ENCODE assay signal across 10 cellular contexts in genomic region chr12:2384533-2385328, GRCh38.
DNase-seq lines count a peak whose midpoint lies in the region; ATAC-seq and TF ChIP-seq lines count a peak whose summit lies in the region.
"Had no signal": no experiment of that assay in that cellular context is flagged by ENCODE, and none has a peak within 500 bp of the region (broad histone marks: within the 10 kb centered on the region; RNA-seq: fewer than 3 reads in every experiment).

No MANE protein-coding gene starts in this region.

- H3K4me2 ChIP-seq in IMR-90 (ENCODE audit: low read depth, low read length) (peak overlapping the region; percentile 56), mesendoderm (ENCODE audit: low read length) (no peak overlapping the region)

- no peak overlapping the region for H3K27ac Mint-ChIP-seq in activated T-helper 2 cell treated with anti-CD3 and anti-CD28 coated beads, Interferon-gamma antibody, Interleukin-2, Interleukin-4, amounts not matched to agents 10 μg/mL and 5 μg/mL and 100 μg/mL, durations not matched to agents 14 hours and 24 hours and 36 hours

- POLR2A ChIA-PET in IMR-90 (lab: Charles Lee; ENCODE audit: unreplicated experiment), result interaction anchor here (0.5 to 0.6 kb wide), 2 partner anchors 14 to 1233 kb away, joined by 3 to 6 read pairs; no protein-coding TSS in a partner anchor

- H2BK5ac ChIP-seq in IMR-90 (ENCODE audit: low read depth, low read length, poor library complexity, severe bottlenecking) (no peak overlapping the region), mesendoderm (ENCODE audit: low read length) (no peak overlapping the region)

- peaks cover 2% of the 10 kb centered on the region for H3K4me1 Mint-ChIP-seq in activated T-helper 2 cell treated with anti-CD3 and anti-CD28 coated beads, Interferon-gamma antibody, Interleukin-2, Interleukin-4, amounts not matched to agents 10 μg/mL and 5 μg/mL and 100 μg/mL, durations not matched to agents 14 hours and 24 hours and 36 hours (ENCODE audit: low read depth)

- peak overlapping the region; percentile 45; the same call in 1 of the 2 replicates for H2AK5ac ChIP-seq in IMR-90 (ENCODE audit: low read depth, low read length)
- no peak overlapping the region for H2AK5ac ChIP-seq in mesendoderm (ENCODE audit: low read length)

- H3K23ac ChIP-seq in IMR-90 (ENCODE audit: low read depth, low read length), result no peak overlapping the region
- H3K23ac ChIP-seq in mesendoderm (ENCODE audit: low read length), result no peak overlapping the region

- peak; percentile 87 for DNase-seq in IMR-90
- peak; percentile 44 for DNase-seq in choroid plexus epithelial cell (ENCODE audit: low read depth)
- peak; percentile 42 for DNase-seq in mesendoderm
- no peak for DNase-seq in thoracic aorta (ENCODE audit: low spot score)
- DNase-seq in activated T-helper 2 cell treated with anti-CD3 and anti-CD28 coated beads, Interferon-gamma antibody, Interleukin-2, Interleukin-4, amounts not matched to agents 10 μg/mL and 5 μg/mL and 100 μg/mL, durations not matched to agents 14 hours and 24 hours and 36 hours (ENCODE audit: low spot score), result no peak
- DNase-seq: H7, MM.1S, NCI-H82 had no signal

- H3K4me1 ChIP-seq in IMR-90 (ENCODE audit: control insufficient read depth, insufficient read depth, low read length) (peaks cover 9% of the 10 kb centered on the region; the same call in 1 of the 2 replicates), mesendoderm (ENCODE audit: control insufficient read depth, low read depth, low read length) (peaks cover 15% of the 10 kb centered on the region), thoracic aorta (ENCODE audit: control insufficient read depth in 1 of 2, low read depth in 2 of 2) (peaks cover 28 to 94% of the 10 kb centered on the region in 2 donors)

- CTCF ChIA-PET in IMR-90 (lab: Yijun Ruan, JAX), result interaction anchor here (0.6 kb wide), 1 partner anchor 39 kb away, joined by 5 read pairs; no protein-coding TSS in a partner anchor

- H3K79me1 ChIP-seq in IMR-90 (ENCODE audit: low read depth in 1 of 2, low read length in 2 of 2) (0 out of 4 replicates have a peak, but pooled peaks cover 0 to 3% of the 10 kb centered on the region in 2 experiments), mesendoderm (ENCODE audit: low read length) (no peaks in the 10 kb centered on the region)

- TF ChIP-seq CTCF in IMR-90 (conservative IDR thresholded peaks at IDR 0.05; ENCODE audit: low read depth, low read length), result 0 out of 2 replicates have a peak, but pooled peaks have one; percentile 23
- TF ChIP-seq CTCF in choroid plexus epithelial cell (conservative IDR thresholded peaks at IDR 0.05; ENCODE audit: low read depth, low read length), result no peak
- no peak for TF ChIP-seq CTCF in thoracic aorta (IDR thresholded peaks at IDR 0.05)

- no peak overlapping the region for H4K91ac ChIP-seq in IMR-90 (ENCODE audit: insufficient read depth, low read depth, low read length)

- peak overlapping the region; percentile 64 for H2AFZ ChIP-seq in IMR-90 (replicated peaks; ENCODE audit: low read length, poor library complexity)

- no peak overlapping the region for H3K4me3 Mint-ChIP-seq in activated T-helper 2 cell treated with anti-CD3 and anti-CD28 coated beads, Interferon-gamma antibody, Interleukin-2, Interleukin-4, amounts not matched to agents 10 μg/mL and 5 μg/mL and 100 μg/mL, durations not matched to agents 14 hours and 24 hours and 36 hours (ENCODE audit: low read depth)

- dilution Hi-C loops in IMR-90 (cut with HindIII; ENCODE audit: low sequenced_read_pairs, unreplicated experiment), result no loop called here

- no peak for TF ChIP-seq POLR2A in IMR-90 (IDR thresholded peaks at IDR 0.05; ENCODE audit: low read depth, low read length)

- peaks cover 14% of the 10 kb centered on the region for H3K27me3 Mint-ChIP-seq in activated T-helper 2 cell treated with anti-CD3 and anti-CD28 coated beads, Interferon-gamma antibody, Interleukin-2, Interleukin-4, amounts not matched to agents 10 μg/mL and 5 μg/mL and 100 μg/mL, durations not matched to agents 14 hours and 24 hours and 36 hours (ENCODE audit: low read depth)

- H3K36me3 ChIP-seq in IMR-90 (ENCODE audit: control insufficient read depth, insufficient read depth, low read length) (no peaks in the 10 kb centered on the region), mesendoderm (ENCODE audit: control insufficient read depth, insufficient read depth, low read length) (no peaks in the 10 kb centered on the region), thoracic aorta (no peaks in the 10 kb centered on the region)

- H3K9ac ChIP-seq in IMR-90 (ENCODE audit: low read depth, low read length), result no peak overlapping the region
- H3K9ac ChIP-seq in mesendoderm (ENCODE audit: low read length), result no peak overlapping the region

- H3K4me3 ChIP-seq in IMR-90 (ENCODE audit: insufficient read depth, low read depth, low read length) (no peak overlapping the region), choroid plexus epithelial cell (ENCODE audit: low read depth, low read length) (no peak overlapping the region), mesendoderm (ENCODE audit: low read length) (no peak overlapping the region), thoracic aorta (peak overlapping the region; percentile 62)

- H3K56ac ChIP-seq in IMR-90 (ENCODE audit: extremely low read depth, insufficient read depth, low read length) (no peak overlapping the region), mesendoderm (ENCODE audit: low read length) (peak overlapping the region; percentile 25)

- H3K14ac ChIP-seq in IMR-90 (replicated peaks; ENCODE audit: low read depth, low read length), result no peak overlapping the region; the same call in 1 of the 2 replicates

- no peaks in the 10 kb centered on the region for H3K9me3 Mint-ChIP-seq in activated T-helper 2 cell treated with anti-CD3 and anti-CD28 coated beads, Interferon-gamma antibody, Interleukin-2, Interleukin-4, amounts not matched to agents 10 μg/mL and 5 μg/mL and 100 μg/mL, durations not matched to agents 14 hours and 24 hours and 36 hours

- 0 out of 2 replicates have a peak overlapping the region, but pooled peaks have one; percentile 12 for H2BK20ac ChIP-seq in IMR-90 (ENCODE audit: low read depth, low read length)

- H2AK9ac ChIP-seq in IMR-90 (replicated peaks; ENCODE audit: low read depth, low read length, poor library complexity), result no peak overlapping the region

- H4K8ac ChIP-seq in IMR-90 (ENCODE audit: low read depth in 2 of 2, low read length in 2 of 2), result no peak overlapping the region
- no peak overlapping the region for H4K8ac ChIP-seq in mesendoderm (ENCODE audit: low read depth, low read length)

- H4K5ac ChIP-seq in IMR-90 (ENCODE audit: low read depth, low read length), result no peak overlapping the region
- no peak overlapping the region for H4K5ac ChIP-seq in mesendoderm (ENCODE audit: low read length)

- no TSS peak for BruUV-seq in IMR-90 (replicated peaks; lab: Mats Ljungman, UMichigan)

- H3K27me3 ChIP-seq in IMR-90 (ENCODE audit: control insufficient read depth, insufficient read depth, low read length) (no peaks in the 10 kb centered on the region), mesendoderm (ENCODE audit: insufficient read depth, low read length, poor library complexity) (no peaks in the 10 kb centered on the region), thoracic aorta (replicated peaks; ENCODE audit: insufficient read depth) (no peaks in the 10 kb centered on the region)

- H3K36me3 Mint-ChIP-seq in activated T-helper 2 cell treated with anti-CD3 and anti-CD28 coated beads, Interferon-gamma antibody, Interleukin-2, Interleukin-4, amounts not matched to agents 10 μg/mL and 5 μg/mL and 100 μg/mL, durations not matched to agents 14 hours and 24 hours and 36 hours (ENCODE audit: low read depth), result no peaks in the 10 kb centered on the region

- H3K79me2 ChIP-seq in mesendoderm (ENCODE audit: control insufficient read depth, insufficient read depth, low read length), result no peaks in the 10 kb centered on the region

- intact Hi-C loops in IMR-90 (cut with micrococcal nuclease), result loop anchor here (5.0 kb wide), 1 partner anchor 37 kb away; no protein-coding TSS in a partner anchor
- intact Hi-C loops in activated T-helper 2 cell treated with anti-CD3 and anti-CD28 coated beads, Interferon-gamma antibody, Interleukin-2, Interleukin-4, amounts not matched to agents 10 μg/mL and 5 μg/mL and 100 μg/mL, durations not matched to agents 14 hours and 24 hours and 36 hours (cut with micrococcal nuclease), result loop anchor here (5.0 to 10.0 kb wide), 2 partner anchors 158 to 200 kb away; no protein-coding TSS in a partner anchor

- WGBS in IMR-90 (ENCODE audit: extremely low coverage in 2 of 2, insufficient read length in 1 of 2), 2 experiments, result 80% methylated on average over 4 of the region's 15 CpGs; no CpG with 5 or more reads in 1 of the 2 experiments
- no CpG with 5 or more reads among the region's 15 CpGs for WGBS in mesendoderm (ENCODE audit: extremely low coverage, insufficient coverage, low lambda C conversion rate)

- peaks cover 3% of the 10 kb centered on the region; the same call in 1 of the 2 replicates for H3K9me1 ChIP-seq in IMR-90 (ENCODE audit: insufficient read depth, low read length)

- no peaks in the 10 kb centered on the region for H4K20me1 ChIP-seq in IMR-90 (ENCODE audit: insufficient read depth, low read length)

- TF ChIP-seq RAD21 in IMR-90 (IDR thresholded peaks at IDR 0.05; ENCODE audit: low read length), result peak; percentile 50

- peak overlapping the region; percentile 30; the same call in 1 of the 2 replicates for H3K27ac ChIP-seq in IMR-90 (ENCODE audit: insufficient read depth, low read length)
- no peak overlapping the region for H3K27ac ChIP-seq in mesendoderm (ENCODE audit: low read depth, low read length)
- H3K27ac ChIP-seq in thoracic aorta, result peak overlapping the region; percentile 87 to 89

- peak; percentile 81 for ATAC-seq in IMR-90 (ENCODE audit: low read depth)
- peak; percentile 54 for ATAC-seq in thoracic aorta (ENCODE audit: insufficient number of reproducible peaks, low FRiP score, low read depth)
- no peak for ATAC-seq in GM21515 (IDR thresholded peaks at IDR 0.05; ENCODE audit: unreplicated experiment)
- ATAC-seq in HG02884 (IDR thresholded peaks at IDR 0.05; ENCODE audit: unreplicated experiment), result no peak

- peak overlapping the region; percentile 33; the same call in 1 of the 2 replicates for H3K4ac ChIP-seq in IMR-90 (ENCODE audit: low read depth, low read length)
- no peak overlapping the region for H3K4ac ChIP-seq in mesendoderm (ENCODE audit: low read depth, low read length)

- H3K9me3 ChIP-seq in IMR-90 (ENCODE audit: control insufficient read depth, insufficient read depth, low read length), result no peaks in the 10 kb centered on the region
- H3K9me3 ChIP-seq in thoracic aorta, result no peaks in the 10 kb centered on the region

- H2BK15ac ChIP-seq in IMR-90 (ENCODE audit: low read depth, low read length) (no peak overlapping the region), mesendoderm (replicated peaks; ENCODE audit: low read depth) (no peak overlapping the region)

- H3K18ac ChIP-seq in IMR-90 (ENCODE audit: low read depth, low read length) (no peak overlapping the region), mesendoderm (ENCODE audit: low read length) (peak overlapping the region; percentile 18)

- H2BK120ac ChIP-seq in IMR-90 (ENCODE audit: low read depth, low read length) (no peak overlapping the region; the same call in 1 of the 2 replicates), mesendoderm (ENCODE audit: low read depth, low read length) (no peak overlapping the region)

- in situ Hi-C loops in IMR-90 (cut with MboI; ENCODE audit: low sequenced_read_pairs), result no loop called here

TF ChIP-seq in IMR-90, 13 proteins besides CTCF, POLR2A, EP300 and RAD21 (continues in another document):
- no peak for TF ChIP-seq RCOR1 (IDR thresholded peaks at IDR 0.05; ENCODE audit: insufficient replicate concordance, low read length)

Comparison
In these comparisons a context has a peak if more than half of its experiments do, and no peak if none do; other contexts are left out.
1. ATAC-seq: peak in IMR-90 (single experiment) and thoracic aorta (single experiment); none in GM21515 (single experiment) and HG02884 (single experiment).
2. DNase-seq: peak in IMR-90 (single experiment), choroid plexus epithelial cell (single experiment) and mesendoderm (single experiment); none in thoracic aorta (single experiment) and activated T-helper 2 cell treated with anti-CD3 and anti-CD28 coated beads, Interferon-gamma antibody, Interleukin-2, Interleukin-4, amounts not matched to agents 10 μg/mL and 5 μg/mL and 100 μg/mL, durations not matched to agents 14 hours and 24 hours and 36 hours (single experiment).